12 cellular contexts compared by ENCODE assay signal in genomic region chr20:48286571-48287551, GRCh38.
DNase-seq lines count a peak whose midpoint lies in the region; ATAC-seq and TF ChIP-seq lines count a peak whose summit lies in the region.
"Had no signal": no experiment of that assay in that cellular context is flagged by ENCODE, and none has a peak within 500 bp of the region (broad histone marks: within the 10 kb centered on the region; RNA-seq: fewer than 3 reads in every experiment).

No MANE protein-coding gene starts in this region.

- H3K27me3 Mint-ChIP-seq in endodermal cell (ENCODE audit: insufficient read depth) = no peaks in the 10 kb centered on the region

- peaks cover 36% of the 10 kb centered on the region for H3K4me1 Mint-ChIP-seq in endodermal cell

- peak overlapping the region; percentile 71 for H3K27ac Mint-ChIP-seq in endodermal cell

- H3K9me3 ChIP-seq in endodermal cell (ENCODE audit: control insufficient read depth, low read length) (no peaks in the 10 kb centered on the region), tibial artery (no peaks in the 10 kb centered on the region)
- H3K9me3 ChIP-seq: psoas muscle had no signal

- H3K4me1 ChIP-seq in endodermal cell (ENCODE audit: control insufficient read depth, insufficient read depth, low read length) (peaks cover 6% of the 10 kb centered on the region), tibial artery (peaks cover 5 to 44% (median 33%) of the 10 kb centered on the region in 4 donors)

- 69 to 76% methylated on average over 8 to 9 of the region's 9 CpGs for WGBS in endodermal cell (ENCODE audit: insufficient coverage in 1 of 2, insufficient read length in 1 of 2), 2 experiments

- no peak overlapping the region for H3K4me3 Mint-ChIP-seq in endodermal cell

- intact Hi-C loops in tibial artery (cut with DNase I; ENCODE audit: low total_unique reads) = no loop called here

- no peaks in the 10 kb centered on the region for H3K36me3 ChIP-seq in endodermal cell (ENCODE audit: control insufficient read depth, insufficient read depth, low read length)
- H3K36me3 ChIP-seq in tibial artery = no peaks in the 10 kb centered on the region

- H3K4me3 ChIP-seq in endodermal cell (ENCODE audit: low read length) (no peak overlapping the region), tibial artery (no peak overlapping the region)
- H3K4me3 ChIP-seq: psoas muscle had no signal

- H3K9me3 Mint-ChIP-seq in endodermal cell = no peaks in the 10 kb centered on the region

- TF ChIP-seq CTCF in endodermal cell (conservative IDR thresholded peaks at IDR 0.05) (no peak), tibial artery (IDR thresholded peaks at IDR 0.05) (no peak)

- DNase-seq in NCI-H82 (lab: John Stamatoyannopoulos, UW) (peak; percentile 54), NCI-H82 treated with DMSO at 0.1 percent for 48 hours (lab: John Stamatoyannopoulos, UW; ENCODE audit: unreplicated experiment) (no peak), endodermal cell (no peak), midbrain (lab: John Stamatoyannopoulos, UW) (peak; percentile 13), tibial artery (no peak), Kasumi-1 (lab: John Stamatoyannopoulos, UW) (no peak), NCI-H1105 treated with DMSO at 0.1 percent for 48 hours (lab: John Stamatoyannopoulos, UW) (no peak)
- DNase-seq: activated CD4-positive, CD25-positive, alpha-beta regulatory T cell treated with anti-CD3 and anti-CD28 coated beads, Interleukin-2, amount 50 U/mL, for 72 hours; DND-41; psoas muscle; SHP77 treated with DMSO at 0.1 percent for 48 hours had no signal

- H3K36me3 Mint-ChIP-seq in endodermal cell (ENCODE audit: low read depth) = peaks cover 9% of the 10 kb centered on the region

- H3K27me3 ChIP-seq in endodermal cell (ENCODE audit: control insufficient read depth, insufficient read depth, low read length, poor library complexity, severe bottlenecking) (no peaks in the 10 kb centered on the region), tibial artery (no peaks in the 10 kb centered on the region)

- H3K9ac ChIP-seq in endodermal cell (ENCODE audit: extremely low read depth, low read length, poor library complexity, severe bottlenecking) = no peak overlapping the region

- no peak for ATAC-seq in HG03108 (IDR thresholded peaks at IDR 0.05; ENCODE audit: unreplicated experiment)
- ATAC-seq: psoas muscle had no signal

- H3K27ac ChIP-seq in endodermal cell (ENCODE audit: low read depth, low read length) (no peak overlapping the region), tibial artery (peak overlapping the region; percentile 43 to 68)
- H3K27ac ChIP-seq: psoas muscle had no signal

Comparison
In these comparisons a context has a peak if more than half of its experiments do, and no peak if none do; other contexts are left out.
1. DNase-seq: peak in NCI-H82 (single experiment) and midbrain (single experiment); none in NCI-H82 treated with DMSO at 0.1 percent for 48 hours (single experiment), endodermal cell (single experiment), tibial artery (0 of 2), Kasumi-1 (0 of 2) and NCI-H1105 treated with DMSO at 0.1 percent for 48 hours (single experiment).